ENCODE assay signal across 17 cellular contexts in genomic region chr3:50873376-50874157, GRCh38.
A peak's percentile ranks its signal among the peaks of the same experiment; 100 is the strongest.
DNase-seq lines count a peak whose midpoint lies in the region; ATAC-seq and TF ChIP-seq lines count a peak whose summit lies in the region.
"Had no signal": no experiment of that assay in that cellular context is flagged by ENCODE, and none has a peak within 500 bp of the region (broad histone marks: within the 10 kb centered on the region; RNA-seq: fewer than 3 reads in every experiment).

No MANE protein-coding gene starts in this region.

- H3K27me3 Mint-ChIP-seq in endodermal cell (ENCODE audit: insufficient read depth) = no peaks in the 10 kb centered on the region

- H3K4me1 ChIP-seq in endodermal cell (ENCODE audit: control insufficient read depth, insufficient read depth, low read length) = peaks cover 3% of the 10 kb centered on the region
- H3K4me1 ChIP-seq: transverse colon had no signal

- no peak overlapping the region for H3K9ac ChIP-seq in endodermal cell (ENCODE audit: extremely low read depth, low read length, poor library complexity, severe bottlenecking)
- H3K9ac ChIP-seq: GM23248 had no signal

- H3K4me1 Mint-ChIP-seq in endodermal cell = peaks cover 16% of the 10 kb centered on the region
- H3K4me1 Mint-ChIP-seq: B cell had no signal

- no peaks in the 10 kb centered on the region for H3K27me3 ChIP-seq in endodermal cell (ENCODE audit: control insufficient read depth, insufficient read depth, low read length, poor library complexity, severe bottlenecking)
- H3K27me3 ChIP-seq: transverse colon had no signal

- ATAC-seq in GM18502 (IDR thresholded peaks at IDR 0.05; ENCODE audit: poor library complexity, unreplicated experiment) = peak; percentile 49
- peak; percentile 55 for ATAC-seq in GM21381 (IDR thresholded peaks at IDR 0.05; ENCODE audit: unreplicated experiment)
- peak; percentile 85 for ATAC-seq in HG03025 (IDR thresholded peaks at IDR 0.05; ENCODE audit: low FRiP score, unreplicated experiment)
- no peak for ATAC-seq in stimulated activated naive CD8-positive, alpha-beta T cell treated with anti-CD3 and anti-CD28 coated beads, Interleukin-15, Interleukin-2, amounts not matched to agents 100 U/mL and 50 U/mL, for 24 hours
- ATAC-seq: HepG2 had no signal

- H3K4me3 Mint-ChIP-seq in endodermal cell = no peak overlapping the region
- H3K4me3 Mint-ChIP-seq: B cell had no signal

- H3K27ac ChIP-seq in endodermal cell (ENCODE audit: low read depth, low read length) = peak overlapping the region; percentile 57
- H3K27ac ChIP-seq: GM23248, transverse colon had no signal

- no peak overlapping the region for H3K4me3 ChIP-seq in endodermal cell (ENCODE audit: low read length)
- H3K4me3 ChIP-seq: GM23248, transverse colon had no signal

- H3K36me3 Mint-ChIP-seq in endodermal cell (ENCODE audit: low read depth) = no peaks in the 10 kb centered on the region

- DNase-seq in endodermal cell = no peak
- DNase-seq in DMS153 (lab: John Stamatoyannopoulos, UW) = no peak
- DNase-seq in stimulated activated naive CD8-positive, alpha-beta T cell treated with anti-CD3 and anti-CD28 coated beads, Interleukin-15, Interleukin-2, amounts not matched to agents 100 U/mL and 50 U/mL, for 24 hours = no peak
- no peak for DNase-seq in stimulated activated CD4-positive, alpha-beta T cell treated with anti-CD3 and anti-CD28 coated beads, Interleukin-4, amount 100 ng/mL, for 1 hour
- DNase-seq in NAMALWA (ENCODE audit: low spot score) = no peak
- DNase-seq: activated CD4-positive, alpha-beta T cell treated with anti-CD3 and anti-CD28 coated beads, Interleukin-2, amount 50 U/mL, for 4 hours; amygdala; DMS79; GM23248; NCI-H2171; SIG-M5; transverse colon had no signal

- no peaks in the 10 kb centered on the region for H3K36me3 ChIP-seq in endodermal cell (ENCODE audit: control insufficient read depth, insufficient read depth, low read length)
- H3K36me3 ChIP-seq: transverse colon had no signal

- H3K9me3 ChIP-seq in endodermal cell (ENCODE audit: control insufficient read depth, low read length) = no peaks in the 10 kb centered on the region
- H3K9me3 ChIP-seq: transverse colon had no signal

- WGBS in endodermal cell (ENCODE audit: insufficient coverage in 1 of 2, insufficient read length in 1 of 2), 2 experiments = 97% methylated on average over 3 of the region's 3 CpGs; no CpG with 5 or more reads in 1 of the 2 experiments

- H3K27ac Mint-ChIP-seq in endodermal cell = no peak overlapping the region
- H3K27ac Mint-ChIP-seq: B cell had no signal

- H3K9me3 Mint-ChIP-seq in endodermal cell = peaks cover 10% of the 10 kb centered on the region

- no peak for TF ChIP-seq CTCF in endodermal cell (conservative IDR thresholded peaks at IDR 0.05)
